ENCODE assay signal across 16 cellular contexts in the genomic region with DNA sequence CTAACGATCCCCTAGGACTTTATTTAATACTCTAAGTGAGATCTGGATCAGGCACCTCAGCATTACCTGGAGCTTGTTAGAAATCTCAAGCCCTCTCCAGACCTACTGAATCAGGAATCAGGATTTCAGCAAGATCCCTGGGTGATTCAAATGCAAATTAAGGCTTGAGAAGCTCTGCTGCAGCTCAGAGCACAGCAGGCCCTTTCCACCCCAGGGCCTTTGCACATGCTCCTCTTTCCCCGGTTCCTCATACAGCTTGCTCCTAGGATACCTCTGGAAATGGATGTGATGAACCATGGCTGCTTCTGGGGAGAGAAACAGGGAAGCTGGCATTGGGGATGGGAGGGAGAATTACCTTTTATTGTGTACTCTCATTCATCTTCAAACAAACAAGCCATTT. TPM values are rescaled to one million over a fixed set of nuclear protein-coding genes. Genes with fewer than 3 reads are reported as not detected.
DNase-seq lines count a peak whose midpoint lies in the region; ATAC-seq, FAIRE-seq and TF ChIP-seq lines count a peak whose summit lies in the region.
"Had no signal": no experiment of that assay in that cellular context is flagged by ENCODE, and none has a peak within 500 bp of the region (broad histone marks: within the 10 kb centered on the region; RNA-seq: fewer than 3 reads in every experiment).

No MANE protein-coding gene starts in this region.

- H2AFZ ChIP-seq in OCI-LY1 (ENCODE audit: low read length): no peak overlapping the region
- H2AFZ ChIP-seq: GM23248 had no signal

- TF ChIP-seq CTCF in OCI-LY1 (IDR thresholded peaks at IDR 0.05; ENCODE audit: low read length) (no peak), GM13976 (IDR thresholded peaks at IDR 0.05; ENCODE audit: borderline replicate concordance, control extremely low read depth, extremely low read depth, insufficient read depth, missing control alignments) (no peak)

- H3K27ac ChIP-seq in OCI-LY1 (ENCODE audit: low read depth, low read length, poor library complexity, severe bottlenecking) (no peak overlapping the region), caudate nucleus (ENCODE audit: low read depth, low read length) (peak overlapping the region; percentile 32), small intestine (ENCODE audit: low read depth in 1 of 2, low read length in 1 of 2) (peak overlapping the region; percentile 2 to 67)
- H3K27ac ChIP-seq: GM23248, sigmoid colon had no signal

- no peaks in the 10 kb centered on the region for H3K9me2 ChIP-seq in OCI-LY1 (ENCODE audit: low read depth, low read length)

- DNase-seq in T-helper 1 cell (no peak), caudate nucleus (lab: John Stamatoyannopoulos, UW) (no peak), small intestine (no peak), GM13976 (ENCODE audit: low spot score) (no peak), NCI-H526 (lab: John Stamatoyannopoulos, UW) (no peak)
- DNase-seq: 8988T, GM23248, head of caudate nucleus, left cardiac atrium, NCI-H2227 treated with DMSO at 0.1 percent for 48 hours, sigmoid colon, T1000 had no signal

- H3K27me3 ChIP-seq in OCI-LY1 (ENCODE audit: insufficient read depth, low read length): no peaks in the 10 kb centered on the region; the same call in 1 of the 2 replicates
- no peaks in the 10 kb centered on the region for H3K27me3 ChIP-seq in small intestine (ENCODE audit: control insufficient read depth in 2 of 2, insufficient read depth in 2 of 2, low read length in 2 of 2)
- H3K27me3 ChIP-seq: sigmoid colon had no signal

- peak overlapping the region; percentile 44; the same call in 1 of the 2 replicates for H3K4me2 ChIP-seq in OCI-LY1 (ENCODE audit: low read length)

- no peak for ATAC-seq in GM19467 (IDR thresholded peaks at IDR 0.05; ENCODE audit: unreplicated experiment)

- H3K4me3 ChIP-seq in OCI-LY1 (ENCODE audit: low read depth, low read length, poor library complexity, severe bottlenecking): no peak overlapping the region
- H3K4me3 ChIP-seq in small intestine (ENCODE audit: low read depth in 1 of 2, low read length in 2 of 2): peak overlapping the region in 1 of 2 donors; percentile 5
- H3K4me3 ChIP-seq: GM23248, sigmoid colon had no signal

- 74 to 84% (median 82%) methylated on average over 2 of the region's 2 CpGs for WGBS in small intestine, 3 donors

- H3K27me3 Mint-ChIP-seq in T-helper 1 cell treated with Interleukin-12 subunit alpha and Interleukin-12 subunit beta and Interleukin-4 antibody, amounts not matched to agents 30 μg/mL and 1 μg/mL, for 36 hours (ENCODE audit: low read depth): no peaks in the 10 kb centered on the region

- H3K9me3 ChIP-seq in OCI-LY1 (ENCODE audit: low read length) (no peaks in the 10 kb centered on the region), small intestine (ENCODE audit: control insufficient read depth, low read depth) (no peaks in the 10 kb centered on the region)
- H3K9me3 ChIP-seq: sigmoid colon had no signal

- H3K36me3 ChIP-seq in OCI-LY1 (ENCODE audit: insufficient read depth, low read length) (no peaks in the 10 kb centered on the region), small intestine (ENCODE audit: control insufficient read depth in 2 of 2, insufficient read depth in 2 of 2, low read length in 2 of 2) (no peaks in the 10 kb centered on the region)
- H3K36me3 ChIP-seq: sigmoid colon had no signal

- H3K9ac ChIP-seq in OCI-LY1 (ENCODE audit: low read length): no peak overlapping the region
- H3K9ac ChIP-seq: GM23248 had no signal

- in situ Hi-C loops in GM13976 (cut with MboI; ENCODE audit: low sequenced_read_pairs, unreplicated experiment): no loop called here

- H3K4me1 ChIP-seq in OCI-LY1 (ENCODE audit: insufficient read depth, low read length, severe bottlenecking): peaks cover 9% of the 10 kb centered on the region
- peaks cover 5 to 11% of the 10 kb centered on the region in 2 donors for H3K4me1 ChIP-seq in small intestine (ENCODE audit: control insufficient read depth in 2 of 2, insufficient read depth in 1 of 2, low read depth in 1 of 2, low read length in 1 of 2)

- no peaks in the 10 kb centered on the region for H3F3A ChIP-seq in OCI-LY1 (ENCODE audit: insufficient read depth, low read length)

- H3K36me3 Mint-ChIP-seq in T-helper 1 cell treated with Interleukin-12 subunit alpha and Interleukin-12 subunit beta and Interleukin-4 antibody, amounts not matched to agents 30 μg/mL and 1 μg/mL, for 36 hours (ENCODE audit: low read depth): peaks cover 6% of the 10 kb centered on the region

- FAIRE-seq in small intestine (lab: Jason Lieb, UNC): no peak

- no peaks in the 10 kb centered on the region for H3K79me2 ChIP-seq in OCI-LY1 (ENCODE audit: insufficient read depth, low read length)

- H3K9me3 Mint-ChIP-seq in T-helper 1 cell treated with Interleukin-12 subunit alpha and Interleukin-12 subunit beta and Interleukin-4 antibody, amounts not matched to agents 30 μg/mL and 1 μg/mL, for 36 hours: no peaks in the 10 kb centered on the region

- no peaks in the 10 kb centered on the region for H4K20me1 ChIP-seq in OCI-LY1 (ENCODE audit: insufficient read depth, low read length)

- H3K4me3 Mint-ChIP-seq in T-helper 1 cell treated with Interleukin-12 subunit alpha and Interleukin-12 subunit beta and Interleukin-4 antibody, amounts not matched to agents 30 μg/mL and 1 μg/mL, for 36 hours: peak overlapping the region; percentile 94
- H3K4me3 Mint-ChIP-seq: nephron had no signal

- H3K27ac Mint-ChIP-seq in T-helper 1 cell treated with Interleukin-12 subunit alpha and Interleukin-12 subunit beta and Interleukin-4 antibody, amounts not matched to agents 30 μg/mL and 1 μg/mL, for 36 hours: peak overlapping the region; percentile 98

- H3K4me1 Mint-ChIP-seq in T-helper 1 cell treated with Interleukin-12 subunit alpha and Interleukin-12 subunit beta and Interleukin-4 antibody, amounts not matched to agents 30 μg/mL and 1 μg/mL, for 36 hours (ENCODE audit: low read depth): peaks cover 57% of the 10 kb centered on the region

RNA-seq across cellular contexts. Expression of a gene that starts 40.3 kb away (rescaled TPM):
- 10 to 100 TPM; 28.9 to 38.3 (median 35.8) TPM for polyA plus RNA-seq in small intestine
- polyA plus RNA-seq: GM23248 had no signal
